In genomic region chr17:7838291-7839075, GRCh38 we compare ENCODE assay signal across 8 cellular contexts. TPM values are rescaled to one million over a fixed set of nuclear protein-coding genes. Genes with fewer than 3 reads are reported as not detected.
A peak's percentile ranks its signal among the peaks of the same experiment; 100 is the strongest.
DNase-seq lines count a peak whose midpoint lies in the region; ATAC-seq and TF ChIP-seq lines count a peak whose summit lies in the region.

No MANE protein-coding gene starts in this region.

- peaks cover 0 to 49% of the 10 kb centered on the region in 2 donors for H3K36me3 Mint-ChIP-seq in CD4-positive, alpha-beta memory T cell
- H3K36me3 Mint-ChIP-seq in mesothelial cell of epicardium = peaks cover 4% of the 10 kb centered on the region

- peaks cover 57% of the 10 kb centered on the region for H3K4me1 ChIP-seq in CD4-positive, alpha-beta memory T cell (ENCODE audit: insufficient read depth, low read length)
- H3K4me1 ChIP-seq in HUES48 (ENCODE audit: control insufficient read depth, insufficient read depth, low read length) = peaks cover 26% of the 10 kb centered on the region
- H3K4me1 ChIP-seq in RWPE2 (ENCODE audit: insufficient read depth, poor library complexity, severe bottlenecking) = peaks cover 21% of the 10 kb centered on the region

- H3K4me3 Mint-ChIP-seq in CD4-positive, alpha-beta memory T cell = peak overlapping the region; percentile 37 to 78 (median 62)
- peak overlapping the region; percentile 96 for H3K4me3 Mint-ChIP-seq in mesothelial cell of epicardium

- POLR2A ChIA-PET in CD4-positive, alpha-beta memory T cell (lab: Charles Lee; ENCODE audit: partially characterized antibody) = interaction anchor here (1.6 to 9.0 kb wide), 3 partner anchors 9 to 94 kb away, joined by 4 to 238 read pairs (median 7); partner anchors contain the start of genes CNTROB, NAA38 and TRAPPC1

- H3K4me1 Mint-ChIP-seq in CD4-positive, alpha-beta memory T cell = peaks cover 45 to 94% (median 57%) of the 10 kb centered on the region in 4 donors
- H3K4me1 Mint-ChIP-seq in mesothelial cell of epicardium = peaks cover 63% of the 10 kb centered on the region

- intact Hi-C loops in CD4-positive, alpha-beta memory T cell (cut with micrococcal nuclease) = no loop called here
- intact Hi-C loops in dorsolateral prefrontal cortex (cut with DNase I) = loop anchor here in 1 of 2 donors (5.0 to 10.0 kb wide), 2 partner anchors 151 to 214 kb away; partner anchors contain the start of genes SAT2, TP53 and WRAP53

- CTCF ChIA-PET in CD4-positive, alpha-beta memory T cell (lab: Charles Lee; ENCODE audit: partially characterized antibody) = interaction anchor here (1.0 to 1.8 kb wide), 4 partner anchors 12 to 19 kb away, joined by 3 to 7 read pairs (median 3); partner anchors contain the start of gene NAA38

- ATAC-seq in RWPE2 (ENCODE audit: low read depth) (no peak), GM19035 (IDR thresholded peaks at IDR 0.05; ENCODE audit: unreplicated experiment) (no peak), HG02678 (IDR thresholded peaks at IDR 0.05; ENCODE audit: unreplicated experiment) (no peak), GM21515 (IDR thresholded peaks at IDR 0.05; ENCODE audit: unreplicated experiment) (no peak)

- H3K27ac ChIP-seq in CD4-positive, alpha-beta memory T cell (ENCODE audit: low read depth, low read length) = peak overlapping the region; percentile 15
- H3K27ac ChIP-seq in HUES48 (ENCODE audit: low read depth, low read length) (peak overlapping the region; percentile 62), RWPE2 (ENCODE audit: poor library complexity, severe bottlenecking) (peak overlapping the region; percentile 97), dorsolateral prefrontal cortex (peak overlapping the region in 30 of 59 donors; percentile 4 to 99 (median 40))

- H3K27me3 Mint-ChIP-seq in CD4-positive, alpha-beta memory T cell = peaks cover 0 to 4% of the 10 kb centered on the region in 2 donors
- no peaks in the 10 kb centered on the region for H3K27me3 Mint-ChIP-seq in mesothelial cell of epicardium (ENCODE audit: low read depth)

- H3K36me3 ChIP-seq in CD4-positive, alpha-beta memory T cell (ENCODE audit: insufficient read depth, low read length) = no peaks in the 10 kb centered on the region
- no peaks in the 10 kb centered on the region for H3K36me3 ChIP-seq in HUES48 (ENCODE audit: control insufficient read depth, insufficient read depth, low read length)
- peaks cover 12% of the 10 kb centered on the region for H3K36me3 ChIP-seq in RWPE2 (ENCODE audit: low read depth)

- H3K9me3 ChIP-seq in CD4-positive, alpha-beta memory T cell (ENCODE audit: control insufficient read depth in 1 of 2, low read length in 2 of 2) = no peaks in the 10 kb centered on the region
- H3K9me3 ChIP-seq in HUES48 (ENCODE audit: control insufficient read depth, insufficient read depth, low read length) = no peaks in the 10 kb centered on the region
- no peaks in the 10 kb centered on the region for H3K9me3 ChIP-seq in RWPE2 (ENCODE audit: severe bottlenecking)

- H3K9ac ChIP-seq in HUES48 (ENCODE audit: low read depth, low read length) = no peak overlapping the region

- DNase-seq in CD4-positive, alpha-beta memory T cell = no peak
- DNase-seq in RWPE2 (ENCODE audit: low spot score) (no peak), dorsolateral prefrontal cortex (no peak), mesothelial cell of epicardium (ENCODE audit: low spot score in 2 of 2, unreplicated experiment in 2 of 2) (no peak)

- peak overlapping the region; percentile 43 to 100 (median 100) for H3K27ac Mint-ChIP-seq in CD4-positive, alpha-beta memory T cell
- H3K27ac Mint-ChIP-seq in mesothelial cell of epicardium = peak overlapping the region; percentile 98

- TF ChIP-seq CTCF in RWPE2 (IDR thresholded peaks at IDR 0.05; ENCODE audit: poor library complexity, severe bottlenecking) (no peak), dorsolateral prefrontal cortex (IDR thresholded peaks at IDR 0.05 in 54 of 56, conservative IDR thresholded peaks at IDR 0.05 in 2 of 56; ENCODE audit: low read depth in 1 of 56, partially characterized antibody in 56 of 56) (no peak), mesothelial cell of epicardium (IDR thresholded peaks at IDR 0.05; ENCODE audit: unreplicated experiment) (no peak)

- H3K4me3 ChIP-seq in CD4-positive, alpha-beta memory T cell (ENCODE audit: low read length in 2 of 2) = no peak overlapping the region
- H3K4me3 ChIP-seq in HUES48 (ENCODE audit: low read depth, low read length) = peak overlapping the region; percentile 25; the same call in 1 of the 2 replicates
- H3K4me3 ChIP-seq in RWPE2 (ENCODE audit: severe bottlenecking) = no peak overlapping the region
- H3K4me3 ChIP-seq in dorsolateral prefrontal cortex = peak overlapping the region in 2 of 59 donors; percentile 26 to 85

- no peaks in the 10 kb centered on the region for H3K27me3 ChIP-seq in CD4-positive, alpha-beta memory T cell (ENCODE audit: insufficient read depth, low read length)
- H3K27me3 ChIP-seq in HUES48 (ENCODE audit: control insufficient read depth, insufficient read depth, low read length) = peaks cover 33% of the 10 kb centered on the region
- H3K27me3 ChIP-seq in RWPE2 (ENCODE audit: insufficient read depth, poor library complexity, severe bottlenecking) = no peaks in the 10 kb centered on the region
- H3K27me3 ChIP-seq in dorsolateral prefrontal cortex = no peaks in the 10 kb centered on the region

- H3K9me3 Mint-ChIP-seq in CD4-positive, alpha-beta memory T cell = peaks cover 0 to 3% (median 0%) of the 10 kb centered on the region in 8 donors
- H3K9me3 Mint-ChIP-seq in mesothelial cell of epicardium = no peaks in the 10 kb centered on the region

RNA-seq across cellular contexts. Expression of gene KDM6B, which starts 4.5 kb away (rescaled TPM):
- 100 to 1,000 TPM; 119 to 129 TPM for total RNA-seq in CD4-positive, alpha-beta memory T cell
- polyA plus RNA-seq in CD4-positive, alpha-beta memory T cell = 1 to 10 TPM in 1 of 2 donors, not detected in 1; 1.7 TPM
- total RNA-seq in dorsolateral prefrontal cortex (10 to 100 TPM; 12.7 to 38.8 (median 21.8) TPM), mesothelial cell of epicardium (88.4 to 96.3 TPM (median 94.4 TPM) in 3 replicates)

RNA-seq across cellular contexts. Expression of gene TMEM88, which starts 16.4 kb away (rescaled TPM):
- 1 to 10 TPM; 6.2 to 7.9 TPM for total RNA-seq in CD4-positive, alpha-beta memory T cell
- polyA plus RNA-seq in CD4-positive, alpha-beta memory T cell = not detected
- 10 to 100 TPM in 1 of 120 experiments, 1 to 10 TPM in 114, under 1 TPM in 4, not detected in 1; 0.69 to 10.3 (median 3.2) TPM for total RNA-seq in dorsolateral prefrontal cortex
- 12.3 to 15.4 TPM (median 15.2 TPM) in 3 replicates for total RNA-seq in mesothelial cell of epicardium

RNA-seq across cellular contexts. Expression of gene NAA38, which starts 18.9 kb away (rescaled TPM):
- total RNA-seq in CD4-positive, alpha-beta memory T cell = 10 to 100 TPM; 23.1 to 25.8 TPM
- polyA plus RNA-seq in CD4-positive, alpha-beta memory T cell = 100 to 1,000 TPM; 139 to 149 TPM
- total RNA-seq in dorsolateral prefrontal cortex (100 to 1,000 TPM in 18 of 120 experiments, 10 to 100 TPM in 102; 46.8 to 127 (median 87.8) TPM), mesothelial cell of epicardium (63.9 to 67.2 TPM (median 66.4 TPM) in 3 replicates)

RNA-seq across cellular contexts. Expression of gene CYB5D1, which starts 19.3 kb away (rescaled TPM):
- total RNA-seq in CD4-positive, alpha-beta memory T cell = 10 to 100 TPM in 1 of 2 experiments, 1 to 10 TPM in 1; 8.7 to 11.4 TPM
- 1 to 10 TPM; 5.1 to 5.2 TPM for polyA plus RNA-seq in CD4-positive, alpha-beta memory T cell
- total RNA-seq in dorsolateral prefrontal cortex (10 to 100 TPM; 14.7 to 35.0 (median 23.8) TPM), mesothelial cell of epicardium (12.5 to 13.0 TPM (median 13.0 TPM) in 3 replicates)

RNA-seq across cellular contexts. Expression of gene CHD3, which starts 50.1 kb away (rescaled TPM):
- 100 to 1,000 TPM; 274 to 287 TPM for total RNA-seq in CD4-positive, alpha-beta memory T cell
- 10 to 100 TPM in 1 of 2 donors, under 1 TPM in 1; 0.84 to 24.4 TPM for polyA plus RNA-seq in CD4-positive, alpha-beta memory T cell
- total RNA-seq in dorsolateral prefrontal cortex (100 to 1,000 TPM in 92 of 120 experiments, 10 to 100 TPM in 28; 45.9 to 168 (median 112) TPM), mesothelial cell of epicardium (333 to 339 TPM (median 337 TPM) in 3 replicates)

Comparison
In these comparisons a context has a peak if more than half of its experiments do, and no peak if none do; other contexts are left out.
1. H3K27ac ChIP-seq: peak in every context shown above with its lines; median percentile 97 in RWPE2; 62 in HUES48; 40 in dorsolateral prefrontal cortex; 15 in CD4-positive, alpha-beta memory T cell.